ENCODE assay signal across 1 cellular context in the genomic region with DNA sequence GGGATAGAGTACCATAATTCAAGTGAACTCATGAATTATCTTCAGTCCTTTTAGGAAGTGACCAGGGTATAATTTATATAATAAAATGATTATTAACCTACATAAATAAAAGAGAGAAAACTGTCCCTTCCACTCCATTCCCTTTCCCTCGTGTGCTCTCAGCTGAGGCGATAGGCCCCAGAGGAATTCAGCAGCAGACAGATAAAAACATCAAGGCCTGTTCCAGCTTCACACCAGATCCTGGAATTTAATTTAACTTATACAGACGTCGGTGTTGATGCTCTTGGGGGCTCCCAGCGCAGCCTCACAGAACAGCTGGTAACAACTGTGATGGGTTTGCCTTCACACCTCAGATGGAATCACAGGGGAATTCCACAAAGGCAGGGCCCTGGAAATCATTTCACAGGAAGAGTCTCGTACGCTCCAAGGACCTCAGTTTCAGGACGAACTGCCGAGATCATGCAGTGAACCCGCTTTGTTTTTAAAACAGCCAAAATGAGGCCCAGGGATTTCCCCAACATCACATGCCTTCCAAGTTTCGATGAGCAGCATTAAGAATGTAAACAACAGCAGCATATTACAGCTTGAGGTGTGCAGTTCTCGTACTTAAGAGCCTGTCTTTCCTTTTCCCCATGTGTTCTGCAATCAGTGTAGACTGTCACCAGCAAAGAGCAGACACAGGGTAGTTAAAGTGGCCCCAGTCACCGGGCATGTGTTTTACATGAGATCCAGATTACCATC.
TF ChIP-seq lines count a peak whose summit lies in the region.

No MANE protein-coding gene starts in this region.

TF ChIP-seq in GM12878, 131 proteins besides CTCF, POLR2A, EP300 and RAD21 (continued from another document and continues in another):
- TF ChIP-seq, protein P1, sequence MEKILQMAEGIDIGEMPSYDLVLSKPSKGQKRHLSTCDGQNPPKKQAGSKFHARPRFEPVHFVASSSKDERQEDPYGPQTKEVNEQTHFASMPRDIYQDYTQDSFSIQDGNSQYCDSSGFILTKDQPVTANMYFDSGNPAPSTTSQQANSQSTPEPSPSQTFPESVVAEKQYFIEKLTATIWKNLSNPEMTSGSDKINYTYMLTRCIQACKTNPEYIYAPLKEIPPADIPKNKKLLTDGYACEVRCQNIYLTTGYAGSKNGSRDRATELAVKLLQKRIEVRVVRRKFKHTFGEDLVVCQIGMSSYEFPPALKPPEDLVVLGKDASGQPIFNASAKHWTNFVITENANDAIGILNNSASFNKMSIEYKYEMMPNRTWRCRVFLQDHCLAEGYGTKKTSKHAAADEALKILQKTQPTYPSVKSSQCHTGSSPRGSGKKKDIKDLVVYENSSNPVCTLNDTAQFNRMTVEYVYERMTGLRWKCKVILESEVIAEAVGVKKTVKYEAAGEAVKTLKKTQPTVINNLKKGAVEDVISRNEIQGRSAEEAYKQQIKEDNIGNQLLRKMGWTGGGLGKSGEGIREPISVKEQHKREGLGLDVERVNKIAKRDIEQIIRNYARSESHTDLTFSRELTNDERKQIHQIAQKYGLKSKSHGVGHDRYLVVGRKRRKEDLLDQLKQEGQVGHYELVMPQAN (conservative IDR thresholded peaks at IDR 0.05) = no peak
- TF ChIP-seq EGR1 (IDR thresholded peaks at IDR 0.05; ENCODE audit: borderline replicate concordance in 1 of 2, low read depth in 2 of 2, low read length in 2 of 2) = no peak
- peak; percentile 67 for TF ChIP-seq RUNX3 (IDR thresholded peaks at IDR 0.05; ENCODE audit: low read length)
- TF ChIP-seq, protein P2, sequence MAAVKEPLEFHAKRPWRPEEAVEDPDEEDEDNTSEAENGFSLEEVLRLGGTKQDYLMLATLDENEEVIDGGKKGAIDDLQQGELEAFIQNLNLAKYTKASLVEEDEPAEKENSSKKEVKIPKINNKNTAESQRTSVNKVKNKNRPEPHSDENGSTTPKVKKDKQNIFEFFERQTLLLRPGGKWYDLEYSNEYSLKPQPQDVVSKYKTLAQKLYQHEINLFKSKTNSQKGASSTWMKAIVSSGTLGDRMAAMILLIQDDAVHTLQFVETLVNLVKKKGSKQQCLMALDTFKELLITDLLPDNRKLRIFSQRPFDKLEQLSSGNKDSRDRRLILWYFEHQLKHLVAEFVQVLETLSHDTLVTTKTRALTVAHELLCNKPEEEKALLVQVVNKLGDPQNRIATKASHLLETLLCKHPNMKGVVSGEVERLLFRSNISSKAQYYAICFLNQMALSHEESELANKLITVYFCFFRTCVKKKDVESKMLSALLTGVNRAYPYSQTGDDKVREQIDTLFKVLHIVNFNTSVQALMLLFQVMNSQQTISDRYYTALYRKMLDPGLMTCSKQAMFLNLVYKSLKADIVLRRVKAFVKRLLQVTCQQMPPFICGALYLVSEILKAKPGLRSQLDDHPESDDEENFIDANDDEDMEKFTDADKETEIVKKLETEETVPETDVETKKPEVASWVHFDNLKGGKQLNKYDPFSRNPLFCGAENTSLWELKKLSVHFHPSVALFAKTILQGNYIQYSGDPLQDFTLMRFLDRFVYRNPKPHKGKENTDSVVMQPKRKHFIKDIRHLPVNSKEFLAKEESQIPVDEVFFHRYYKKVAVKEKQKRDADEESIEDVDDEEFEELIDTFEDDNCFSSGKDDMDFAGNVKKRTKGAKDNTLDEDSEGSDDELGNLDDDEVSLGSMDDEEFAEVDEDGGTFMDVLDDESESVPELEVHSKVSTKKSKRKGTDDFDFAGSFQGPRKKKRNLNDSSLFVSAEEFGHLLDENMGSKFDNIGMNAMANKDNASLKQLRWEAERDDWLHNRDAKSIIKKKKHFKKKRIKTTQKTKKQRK (IDR thresholded peaks at IDR 0.05; ENCODE audit: low read depth, low read length) = no peak
- no peak; the same call in 1 of the 2 replicates for TF ChIP-seq CREB1 (IDR thresholded peaks at IDR 0.05; ENCODE audit: low read depth)
- TF ChIP-seq CBFB (IDR thresholded peaks at IDR 0.05; ENCODE audit: low read depth) = no peak
- peak; percentile 56 for TF ChIP-seq MXI1 (IDR thresholded peaks at IDR 0.05; ENCODE audit: low read depth, low read length)
- no peak for TF ChIP-seq JUNB (IDR thresholded peaks at IDR 0.05)
- peak; percentile 73 for TF ChIP-seq NFIC (IDR thresholded peaks at IDR 0.05; ENCODE audit: low read depth, low read length)
- no peak for TF ChIP-seq ZNF207 (IDR thresholded peaks at IDR 0.05; ENCODE audit: borderline replicate concordance)
- TF ChIP-seq BHLHE40 (IDR thresholded peaks at IDR 0.05; ENCODE audit: borderline replicate concordance in 1 of 2, low read depth in 2 of 2, low read length in 1 of 2) = peak; percentile 87 to 89
- TF ChIP-seq KLF5 (IDR thresholded peaks at IDR 0.05; ENCODE audit: partially characterized antibody) = peak; percentile 84
- no peak for TF ChIP-seq SMAD1 (IDR thresholded peaks at IDR 0.05; ENCODE audit: low read depth, partially characterized antibody)
- no peak for TF ChIP-seq SUPT20H (IDR thresholded peaks at IDR 0.05; ENCODE audit: borderline replicate concordance, control insufficient read depth, low read depth, low read length)
- TF ChIP-seq, protein P3, sequence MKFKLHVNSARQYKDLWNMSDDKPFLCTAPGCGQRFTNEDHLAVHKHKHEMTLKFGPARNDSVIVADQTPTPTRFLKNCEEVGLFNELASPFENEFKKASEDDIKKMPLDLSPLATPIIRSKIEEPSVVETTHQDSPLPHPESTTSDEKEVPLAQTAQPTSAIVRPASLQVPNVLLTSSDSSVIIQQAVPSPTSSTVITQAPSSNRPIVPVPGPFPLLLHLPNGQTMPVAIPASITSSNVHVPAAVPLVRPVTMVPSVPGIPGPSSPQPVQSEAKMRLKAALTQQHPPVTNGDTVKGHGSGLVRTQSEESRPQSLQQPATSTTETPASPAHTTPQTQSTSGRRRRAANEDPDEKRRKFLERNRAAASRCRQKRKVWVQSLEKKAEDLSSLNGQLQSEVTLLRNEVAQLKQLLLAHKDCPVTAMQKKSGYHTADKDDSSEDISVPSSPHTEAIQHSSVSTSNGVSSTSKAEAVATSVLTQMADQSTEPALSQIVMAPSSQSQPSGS (IDR thresholded peaks at IDR 0.05; ENCODE audit: low read length) = peak; percentile 73
- TF ChIP-seq IKZF1 (conservative IDR thresholded peaks at IDR 0.05) = peak; percentile 98
- no peak for TF ChIP-seq ETV6 (conservative IDR thresholded peaks at IDR 0.05 in 1 of 2, IDR thresholded peaks at IDR 0.05 in 1 of 2; ENCODE audit: borderline replicate concordance in 1 of 2, low read depth in 1 of 2)
- 0 out of 2 replicates have a peak, but pooled peaks have one; percentile 45 for TF ChIP-seq PML (IDR thresholded peaks at IDR 0.05; ENCODE audit: low read length)
- TF ChIP-seq, protein P4, sequence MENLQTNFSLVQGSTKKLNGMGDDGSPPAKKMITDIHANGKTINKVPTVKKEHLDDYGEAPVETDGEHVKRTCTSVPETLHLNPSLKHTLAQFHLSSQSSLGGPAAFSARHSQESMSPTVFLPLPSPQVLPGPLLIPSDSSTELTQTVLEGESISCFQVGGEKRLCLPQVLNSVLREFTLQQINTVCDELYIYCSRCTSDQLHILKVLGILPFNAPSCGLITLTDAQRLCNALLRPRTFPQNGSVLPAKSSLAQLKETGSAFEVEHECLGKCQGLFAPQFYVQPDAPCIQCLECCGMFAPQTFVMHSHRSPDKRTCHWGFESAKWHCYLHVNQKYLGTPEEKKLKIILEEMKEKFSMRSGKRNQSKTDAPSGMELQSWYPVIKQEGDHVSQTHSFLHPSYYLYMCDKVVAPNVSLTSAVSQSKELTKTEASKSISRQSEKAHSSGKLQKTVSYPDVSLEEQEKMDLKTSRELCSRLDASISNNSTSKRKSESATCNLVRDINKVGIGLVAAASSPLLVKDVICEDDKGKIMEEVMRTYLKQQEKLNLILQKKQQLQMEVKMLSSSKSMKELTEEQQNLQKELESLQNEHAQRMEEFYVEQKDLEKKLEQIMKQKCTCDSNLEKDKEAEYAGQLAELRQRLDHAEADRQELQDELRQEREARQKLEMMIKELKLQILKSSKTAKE (IDR thresholded peaks at IDR 0.05; ENCODE audit: low read depth, poor library complexity, severe bottlenecking) = peak; percentile 87
- TF ChIP-seq, protein P5, sequence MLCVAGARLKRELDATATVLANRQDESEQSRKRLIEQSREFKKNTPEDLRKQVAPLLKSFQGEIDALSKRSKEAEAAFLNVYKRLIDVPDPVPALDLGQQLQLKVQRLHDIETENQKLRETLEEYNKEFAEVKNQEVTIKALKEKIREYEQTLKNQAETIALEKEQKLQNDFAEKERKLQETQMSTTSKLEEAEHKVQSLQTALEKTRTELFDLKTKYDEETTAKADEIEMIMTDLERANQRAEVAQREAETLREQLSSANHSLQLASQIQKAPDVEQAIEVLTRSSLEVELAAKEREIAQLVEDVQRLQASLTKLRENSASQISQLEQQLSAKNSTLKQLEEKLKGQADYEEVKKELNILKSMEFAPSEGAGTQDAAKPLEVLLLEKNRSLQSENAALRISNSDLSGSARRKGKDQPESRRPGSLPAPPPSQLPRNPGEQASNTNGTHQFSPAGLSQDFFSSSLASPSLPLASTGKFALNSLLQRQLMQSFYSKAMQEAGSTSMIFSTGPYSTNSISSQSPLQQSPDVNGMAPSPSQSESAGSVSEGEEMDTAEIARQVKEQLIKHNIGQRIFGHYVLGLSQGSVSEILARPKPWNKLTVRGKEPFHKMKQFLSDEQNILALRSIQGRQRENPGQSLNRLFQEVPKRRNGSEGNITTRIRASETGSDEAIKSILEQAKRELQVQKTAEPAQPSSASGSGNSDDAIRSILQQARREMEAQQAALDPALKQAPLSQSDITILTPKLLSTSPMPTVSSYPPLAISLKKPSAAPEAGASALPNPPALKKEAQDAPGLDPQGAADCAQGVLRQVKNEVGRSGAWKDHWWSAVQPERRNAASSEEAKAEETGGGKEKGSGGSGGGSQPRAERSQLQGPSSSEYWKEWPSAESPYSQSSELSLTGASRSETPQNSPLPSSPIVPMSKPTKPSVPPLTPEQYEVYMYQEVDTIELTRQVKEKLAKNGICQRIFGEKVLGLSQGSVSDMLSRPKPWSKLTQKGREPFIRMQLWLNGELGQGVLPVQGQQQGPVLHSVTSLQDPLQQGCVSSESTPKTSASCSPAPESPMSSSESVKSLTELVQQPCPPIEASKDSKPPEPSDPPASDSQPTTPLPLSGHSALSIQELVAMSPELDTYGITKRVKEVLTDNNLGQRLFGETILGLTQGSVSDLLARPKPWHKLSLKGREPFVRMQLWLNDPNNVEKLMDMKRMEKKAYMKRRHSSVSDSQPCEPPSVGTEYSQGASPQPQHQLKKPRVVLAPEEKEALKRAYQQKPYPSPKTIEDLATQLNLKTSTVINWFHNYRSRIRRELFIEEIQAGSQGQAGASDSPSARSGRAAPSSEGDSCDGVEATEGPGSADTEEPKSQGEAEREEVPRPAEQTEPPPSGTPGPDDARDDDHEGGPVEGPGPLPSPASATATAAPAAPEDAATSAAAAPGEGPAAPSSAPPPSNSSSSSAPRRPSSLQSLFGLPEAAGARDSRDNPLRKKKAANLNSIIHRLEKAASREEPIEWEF (IDR thresholded peaks at IDR 0.05; ENCODE audit: insufficient replicate concordance, low read depth, low read length) = no peak
- peak; percentile 92 for TF ChIP-seq TCF12 (IDR thresholded peaks at IDR 0.05; ENCODE audit: low read depth, low read length)
- peak; percentile 93 for TF ChIP-seq FOXK2 (IDR thresholded peaks at IDR 0.05)
- peak; percentile 81; the same call in 1 of the 2 replicates for TF ChIP-seq CBX5 (IDR thresholded peaks at IDR 0.05; ENCODE audit: low read depth)
- TF ChIP-seq, protein P6, sequence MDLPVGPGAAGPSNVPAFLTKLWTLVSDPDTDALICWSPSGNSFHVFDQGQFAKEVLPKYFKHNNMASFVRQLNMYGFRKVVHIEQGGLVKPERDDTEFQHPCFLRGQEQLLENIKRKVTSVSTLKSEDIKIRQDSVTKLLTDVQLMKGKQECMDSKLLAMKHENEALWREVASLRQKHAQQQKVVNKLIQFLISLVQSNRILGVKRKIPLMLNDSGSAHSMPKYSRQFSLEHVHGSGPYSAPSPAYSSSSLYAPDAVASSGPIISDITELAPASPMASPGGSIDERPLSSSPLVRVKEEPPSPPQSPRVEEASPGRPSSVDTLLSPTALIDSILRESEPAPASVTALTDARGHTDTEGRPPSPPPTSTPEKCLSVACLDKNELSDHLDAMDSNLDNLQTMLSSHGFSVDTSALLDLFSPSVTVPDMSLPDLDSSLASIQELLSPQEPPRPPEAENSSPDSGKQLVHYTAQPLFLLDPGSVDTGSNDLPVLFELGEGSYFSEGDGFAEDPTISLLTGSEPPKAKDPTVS (IDR thresholded peaks at IDR 0.05; ENCODE audit: low read depth, low read length) = no peak
- no peak for TF ChIP-seq TAF1 (IDR thresholded peaks at IDR 0.05; ENCODE audit: borderline replicate concordance, low read depth, low read length)
- TF ChIP-seq BCL11A (IDR thresholded peaks at IDR 0.05; ENCODE audit: low read depth, low read length) = no peak
- TF ChIP-seq SIX5 (IDR thresholded peaks at IDR 0.05; ENCODE audit: low read depth, low read length, severe bottlenecking) = no peak
- no peak for TF ChIP-seq CHD4 (IDR thresholded peaks at IDR 0.05)
- 0 out of 2 replicates have a peak, but pooled peaks have one; percentile 25 for TF ChIP-seq BMI1 (IDR thresholded peaks at IDR 0.05; ENCODE audit: borderline replicate concordance)
- TF ChIP-seq, protein P7, sequence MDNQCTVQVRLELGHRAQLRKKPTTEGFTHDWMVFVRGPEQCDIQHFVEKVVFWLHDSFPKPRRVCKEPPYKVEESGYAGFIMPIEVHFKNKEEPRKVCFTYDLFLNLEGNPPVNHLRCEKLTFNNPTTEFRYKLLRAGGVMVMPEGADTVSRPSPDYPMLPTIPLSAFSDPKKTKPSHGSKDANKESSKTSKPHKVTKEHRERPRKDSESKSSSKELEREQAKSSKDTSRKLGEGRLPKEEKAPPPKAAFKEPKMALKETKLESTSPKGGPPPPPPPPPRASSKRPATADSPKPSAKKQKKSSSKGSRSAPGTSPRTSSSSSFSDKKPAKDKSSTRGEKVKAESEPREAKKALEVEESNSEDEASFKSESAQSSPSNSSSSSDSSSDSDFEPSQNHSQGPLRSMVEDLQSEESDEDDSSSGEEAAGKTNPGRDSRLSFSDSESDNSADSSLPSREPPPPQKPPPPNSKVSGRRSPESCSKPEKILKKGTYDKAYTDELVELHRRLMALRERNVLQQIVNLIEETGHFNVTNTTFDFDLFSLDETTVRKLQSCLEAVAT (IDR thresholded peaks at IDR 0.05) = no peak
- TF ChIP-seq TBL1XR1 (IDR thresholded peaks at IDR 0.05; ENCODE audit: low read depth, low read length) = no peak
- no peak for TF ChIP-seq MYC (IDR thresholded peaks at IDR 0.05; ENCODE audit: insufficient read depth, insufficient read length, insufficient replicate concordance, low read length, severe bottlenecking)
- peak; percentile 75 for TF ChIP-seq YY1 (IDR thresholded peaks at IDR 0.05; ENCODE audit: low read depth, low read length)
- 0 out of 2 replicates have a peak, but pooled peaks have one; percentile 2 for TF ChIP-seq NRF1 (conservative IDR thresholded peaks at IDR 0.05; ENCODE audit: low read depth, low read length)
- TF ChIP-seq, protein P8, sequence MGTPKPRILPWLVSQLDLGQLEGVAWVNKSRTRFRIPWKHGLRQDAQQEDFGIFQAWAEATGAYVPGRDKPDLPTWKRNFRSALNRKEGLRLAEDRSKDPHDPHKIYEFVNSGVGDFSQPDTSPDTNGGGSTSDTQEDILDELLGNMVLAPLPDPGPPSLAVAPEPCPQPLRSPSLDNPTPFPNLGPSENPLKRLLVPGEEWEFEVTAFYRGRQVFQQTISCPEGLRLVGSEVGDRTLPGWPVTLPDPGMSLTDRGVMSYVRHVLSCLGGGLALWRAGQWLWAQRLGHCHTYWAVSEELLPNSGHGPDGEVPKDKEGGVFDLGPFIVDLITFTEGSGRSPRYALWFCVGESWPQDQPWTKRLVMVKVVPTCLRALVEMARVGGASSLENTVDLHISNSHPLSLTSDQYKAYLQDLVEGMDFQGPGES (IDR thresholded peaks at IDR 0.05) = no peak
